13 cellular contexts compared by ENCODE assay signal in the genomic region with DNA sequence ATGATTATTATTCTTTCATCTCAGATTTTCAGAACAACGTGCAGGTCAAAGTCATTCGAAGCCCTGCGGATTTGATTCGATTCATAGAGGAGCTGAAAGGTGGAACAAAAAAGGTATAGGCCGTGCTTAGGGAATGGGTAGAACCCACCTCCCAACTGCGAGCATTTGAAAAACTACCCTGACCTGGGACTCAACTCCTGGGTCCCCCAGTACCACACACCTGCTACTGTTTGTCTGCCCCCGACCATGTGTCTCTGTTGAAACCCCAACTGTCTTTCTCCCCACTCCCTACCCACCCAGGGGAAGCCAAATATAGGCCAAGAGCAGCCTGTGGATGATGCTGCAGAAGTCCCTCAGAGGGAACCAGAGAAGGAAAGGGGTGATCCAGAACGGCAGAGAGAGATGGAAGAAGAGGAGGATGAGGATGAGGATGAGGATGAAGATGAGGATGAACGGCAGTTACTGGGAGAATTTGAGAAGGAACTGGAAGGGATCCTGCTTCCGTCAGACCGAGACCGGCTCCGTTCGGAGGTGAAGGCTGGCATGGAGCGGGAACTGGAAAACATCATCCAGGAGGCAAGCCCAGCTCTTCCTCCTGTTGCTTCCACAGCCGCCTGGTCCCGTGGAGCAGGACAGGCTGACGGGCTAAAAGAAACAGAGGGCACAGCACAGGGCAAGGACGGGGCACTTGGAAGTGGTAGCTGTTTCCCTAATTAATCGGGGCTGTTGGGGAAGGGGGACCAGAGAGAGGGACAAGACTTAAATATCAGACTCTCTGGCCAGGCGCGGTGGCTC. TPM values are rescaled to one million over a fixed set of nuclear protein-coding genes. Genes with fewer than 3 reads are reported as not detected.
DNase-seq lines count a peak whose midpoint lies in the region; ATAC-seq and TF ChIP-seq lines count a peak whose summit lies in the region.
"Had no signal": no experiment of that assay in that cellular context is flagged by ENCODE, and none has a peak within 500 bp of the region (broad histone marks: within the 10 kb centered on the region; RNA-seq: fewer than 3 reads in every experiment).

No MANE protein-coding gene starts in this region.

- no peak overlapping the region for H3K4me2 ChIP-seq in MM.1S (ENCODE audit: low read depth, low read length)

- H3K27ac ChIP-seq in right atrium auricular region (no peak overlapping the region), right cardiac atrium (ENCODE audit: low read length) (no peak overlapping the region), SJCRH30 (no peak overlapping the region), esophagus muscularis mucosa (replicated peaks in 1 of 4) (no peak overlapping the region), MM.1S (ENCODE audit: low read length) (no peak overlapping the region)

- H3K79me2 ChIP-seq in MM.1S (ENCODE audit: low read length), result no peaks in the 10 kb centered on the region

- no peak overlapping the region for H2AFZ ChIP-seq in MM.1S (ENCODE audit: low read length)

- TF ChIP-seq POLR2A in esophagus muscularis mucosa (IDR thresholded peaks at IDR 0.05; ENCODE audit: low read depth), result no peak

- H3K4me1 ChIP-seq in right atrium auricular region (no peaks in the 10 kb centered on the region), right cardiac atrium (ENCODE audit: control insufficient read depth, insufficient read depth, low read length) (no peaks in the 10 kb centered on the region), SJCRH30 (no peaks in the 10 kb centered on the region), esophagus muscularis mucosa (no peaks in the 10 kb centered on the region), MM.1S (ENCODE audit: low read length) (no peaks in the 10 kb centered on the region)

- DNase-seq in right atrium auricular region (ENCODE audit: low spot score), result peak; percentile 42
- no peak for DNase-seq in right cardiac atrium
- DNase-seq in SJCRH30, result peak; percentile 71 to 79
- DNase-seq in esophagus muscularis mucosa (ENCODE audit: extremely low spot score), result peak; percentile 39
- no peak for DNase-seq in MM.1S
- no peak for DNase-seq in stimulated activated naive CD4-positive, alpha-beta T cell treated with Interleukin-2 at 50 U/mL for 16 hours (lab: John Stamatoyannopoulos, UW)
- no peak for DNase-seq in NCI-H1694 (lab: John Stamatoyannopoulos, UW)
- DNase-seq: KBM-7, NCI-H1092 treated with DMSO at 0.1 percent for 48 hours, NCI-H187, NCI-H446 treated with DMSO at 0.1 percent for 48 hours, NCI-H748 treated with DMSO at 0.1 percent for 48 hours had no signal

- H3F3A ChIP-seq in MM.1S (ENCODE audit: insufficient read depth, low read length), result no peaks in the 10 kb centered on the region

- H3K9me3 ChIP-seq in right atrium auricular region (no peaks in the 10 kb centered on the region), right cardiac atrium (ENCODE audit: control insufficient read depth, low read length) (no peaks in the 10 kb centered on the region), SJCRH30 (replicated peaks) (no peaks in the 10 kb centered on the region), esophagus muscularis mucosa (no peaks in the 10 kb centered on the region), MM.1S (replicated peaks; ENCODE audit: insufficient read depth, low read length) (no peaks in the 10 kb centered on the region)

- H3K4me3 ChIP-seq in right atrium auricular region (no peak overlapping the region), right cardiac atrium (ENCODE audit: low read length) (no peak overlapping the region), SJCRH30 (no peak overlapping the region), esophagus muscularis mucosa (no peak overlapping the region), MM.1S (ENCODE audit: low read length) (no peak overlapping the region)

- H3K27me3 ChIP-seq in right atrium auricular region, result no peaks in the 10 kb centered on the region
- H3K27me3 ChIP-seq in right cardiac atrium (ENCODE audit: control insufficient read depth, insufficient read depth), result no peaks in the 10 kb centered on the region
- no peaks in the 10 kb centered on the region for H3K27me3 ChIP-seq in SJCRH30
- H3K27me3 ChIP-seq in esophagus muscularis mucosa, result no peaks in the 10 kb centered on the region
- H3K27me3 ChIP-seq in MM.1S (replicated peaks; ENCODE audit: insufficient read depth, low read length), result no peaks in the 10 kb centered on the region

- intact Hi-C loops in right cardiac atrium (cut with DNase I), result no loop called here
- intact Hi-C loops in esophagus muscularis mucosa (cut with DNase I), result no loop called here

- TF ChIP-seq EP300 in esophagus muscularis mucosa (IDR thresholded peaks at IDR 0.05), result no peak

- H3K36me3 ChIP-seq in right atrium auricular region, result peaks cover 64% of the 10 kb centered on the region
- H3K36me3 ChIP-seq in SJCRH30, result peaks cover 77% of the 10 kb centered on the region
- peaks cover 51 to 85% (median 79%) of the 10 kb centered on the region in 4 donors for H3K36me3 ChIP-seq in esophagus muscularis mucosa
- no peaks in the 10 kb centered on the region; the same call in 1 of the 2 replicates for H3K36me3 ChIP-seq in MM.1S (replicated peaks; ENCODE audit: insufficient read depth, low read length)

- no peaks in the 10 kb centered on the region for H4K20me1 ChIP-seq in MM.1S (ENCODE audit: insufficient read depth, low read length)

- H3K9me2 ChIP-seq in MM.1S (replicated peaks; ENCODE audit: insufficient read depth, low read length), result no peaks in the 10 kb centered on the region

- ATAC-seq in right cardiac atrium, result no peak
- ATAC-seq: CD8-positive, alpha-beta T cell had no signal

- 96% methylated on average over 22 of the region's 22 CpGs for whole genome bisulfite sequencing in right cardiac atrium
- 93% methylated on average over 22 of the region's 22 CpGs for WGBS in esophagus muscularis mucosa

- no peak for TF ChIP-seq CTCF in right atrium auricular region (IDR thresholded peaks at IDR 0.05)
- TF ChIP-seq CTCF in esophagus muscularis mucosa (IDR thresholded peaks at IDR 0.05), result no peak
- TF ChIP-seq CTCF in MM.1S (IDR thresholded peaks at IDR 0.05; ENCODE audit: low read length), result no peak

- no peak overlapping the region for H3K9ac ChIP-seq in MM.1S (ENCODE audit: low read length)

RNA-seq across cellular contexts. Expression of a gene that starts 20.5 kb away (rescaled TPM):
- 1 to 10 TPM in 1 of 2 donors, under 1 TPM in 1; 0.75 to 4.8 TPM for total RNA-seq in right atrium auricular region
- total RNA-seq in right cardiac atrium, result under 1 TPM; 0.53 to 0.91 (median 0.72) TPM
- polyA plus RNA-seq in right cardiac atrium, result 1.7 TPM
- total RNA-seq in SJCRH30 (2014; rRNA removed; shearing (Covaris generic)), result 38.6 and 39.7 TPM in 2 replicates
- 10 to 100 TPM in 1 of 4 donors, 1 to 10 TPM in 3; 2.5 to 11.2 (median 3.6) TPM for total RNA-seq in esophagus muscularis mucosa

RNA-seq across cellular contexts. Expression of a gene that starts 24.1 kb away (rescaled TPM):
- total RNA-seq in right atrium auricular region (100 to 1,000 TPM; 161 to 173 TPM), right cardiac atrium (100 to 1,000 TPM; 145 to 168 (median 154) TPM), esophagus muscularis mucosa (100 to 1,000 TPM; 139 to 223 (median 148) TPM)
- 127 TPM for polyA plus RNA-seq in right cardiac atrium
- total RNA-seq in SJCRH30 (2014; rRNA removed; shearing (Covaris generic)), result 1,587 and 1,701 TPM in 2 replicates

RNA-seq across cellular contexts. Expression of a gene that starts 26.8 kb away (rescaled TPM):
- total RNA-seq in right atrium auricular region (10 to 100 TPM; 50.3 to 59.6 TPM), right cardiac atrium (10 to 100 TPM; 31.5 to 41.3 (median 34.5) TPM), esophagus muscularis mucosa (10 to 100 TPM; 34.3 to 45.1 (median 42.1) TPM)
- 43.9 TPM for polyA plus RNA-seq in right cardiac atrium
- total RNA-seq in SJCRH30 (2014; rRNA removed; shearing (Covaris generic)), result 292 and 318 TPM in 2 replicates

RNA-seq across cellular contexts. Expression of a gene that starts 34.1 kb away (rescaled TPM):
- total RNA-seq in right atrium auricular region (10 to 100 TPM; 32.1 to 59.7 TPM), right cardiac atrium (10 to 100 TPM; 50.9 to 53.9 (median 53.4) TPM), esophagus muscularis mucosa (10 to 100 TPM; 43.6 to 85.7 (median 71.3) TPM)
- polyA plus RNA-seq in right cardiac atrium, result 29.7 TPM
- 5,376 and 5,685 TPM in 2 replicates for total RNA-seq in SJCRH30 (2014; rRNA removed; shearing (Covaris generic))

RNA-seq across cellular contexts. Expression of a gene that starts 36.9 kb away (rescaled TPM):
- 10 to 100 TPM in 1 of 2 donors, 1 to 10 TPM in 1; 8.4 to 11.6 TPM for total RNA-seq in right atrium auricular region
- total RNA-seq in right cardiac atrium, result 10 to 100 TPM; 15.2 to 17.8 (median 16.4) TPM
- 14.3 TPM for polyA plus RNA-seq in right cardiac atrium
- total RNA-seq in SJCRH30 (2014; rRNA removed; shearing (Covaris generic)), result 136 and 147 TPM in 2 replicates
- 10 to 100 TPM in 2 of 4 donors, 1 to 10 TPM in 2; 5.6 to 16.9 (median 10.7) TPM for total RNA-seq in esophagus muscularis mucosa

Comparison
In these comparisons a context has a peak if more than half of its experiments do, and no peak if none do; other contexts are left out.
1. DNase-seq: peak in right atrium auricular region (single experiment), SJCRH30 (2 of 2) and esophagus muscularis mucosa (single experiment); none in right cardiac atrium (0 of 3), MM.1S (single experiment), stimulated activated naive CD4-positive, alpha-beta T cell treated with Interleukin-2 at 50 U/mL for 16 hours (single experiment) and NCI-H1694 (single experiment).